11 cellular contexts compared by ENCODE assay signal in the genomic region with DNA sequence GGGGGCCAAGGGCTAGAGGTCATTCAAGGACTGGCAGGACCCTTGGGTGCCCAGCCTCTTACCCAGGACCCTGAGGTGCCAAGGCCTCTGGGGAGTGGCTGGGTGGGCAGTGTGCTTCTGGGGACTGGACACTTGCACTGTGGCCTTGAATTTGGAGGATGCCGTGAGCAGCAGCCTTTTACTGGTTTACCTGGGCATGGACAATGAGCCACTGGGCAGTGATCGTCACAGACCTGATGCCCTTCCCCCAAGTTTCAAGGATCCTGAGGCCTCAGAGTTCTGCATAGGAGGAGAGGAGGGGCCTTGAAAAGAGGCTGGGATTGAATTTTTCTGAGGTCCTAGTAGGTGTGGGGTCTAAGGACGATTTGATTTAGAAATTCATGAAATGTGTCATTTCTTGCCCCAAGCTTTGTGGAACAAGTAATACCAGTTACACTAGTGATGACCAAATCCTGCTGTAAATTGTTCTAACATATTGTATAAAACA.
DNase-seq lines count a peak whose midpoint lies in the region; ATAC-seq, FAIRE-seq and TF ChIP-seq lines count a peak whose summit lies in the region.
"Had no signal": no experiment of that assay in that cellular context is flagged by ENCODE, and none has a peak within 500 bp of the region (broad histone marks: within the 10 kb centered on the region; RNA-seq: fewer than 3 reads in every experiment).

No MANE protein-coding gene starts in this region.

- H3K36me3 ChIP-seq in GM23338 (ENCODE audit: insufficient read depth) = no peaks in the 10 kb centered on the region

- H3K36me3 Mint-ChIP-seq in GM23338 (ENCODE audit: low read depth) = no peaks in the 10 kb centered on the region
- H3K36me3 Mint-ChIP-seq: activated naive CD8-positive, alpha-beta T cell; natural killer cell treated with Interleukin-12 subunit alpha and Interleukin-12 subunit beta and Interleukin-15 and Interleukin-18, amount 100 ng/mL, for 72 hours had no signal

- no peaks in the 10 kb centered on the region for H3F3A ChIP-seq in GM23338 (replicated peaks; ENCODE audit: low read depth)

- no peak overlapping the region for H3K4me3 Mint-ChIP-seq in GM23338
- H3K4me3 Mint-ChIP-seq: activated naive CD8-positive, alpha-beta T cell; natural killer cell treated with Interleukin-12 subunit alpha and Interleukin-12 subunit beta and Interleukin-15 and Interleukin-18, amount 100 ng/mL, for 72 hours had no signal

- intact Hi-C loops in sciatic nerve (cut with DNase I) = no loop called here

- no peak overlapping the region for H3K4me3 ChIP-seq in GM23338

- H3K79me2 ChIP-seq in GM23338 (replicated peaks; ENCODE audit: insufficient read depth) = no peaks in the 10 kb centered on the region

- H3K9me3 Mint-ChIP-seq in GM23338 = no peaks in the 10 kb centered on the region
- H3K9me3 Mint-ChIP-seq: natural killer cell treated with Interleukin-12 subunit alpha and Interleukin-12 subunit beta and Interleukin-15 and Interleukin-18, amount 100 ng/mL, for 72 hours had no signal

- H3K4me1 Mint-ChIP-seq in GM23338 = peaks cover 40% of the 10 kb centered on the region

- peak overlapping the region; percentile 85 for H3K27ac Mint-ChIP-seq in GM23338
- H3K27ac Mint-ChIP-seq: activated naive CD8-positive, alpha-beta T cell; natural killer cell treated with Interleukin-12 subunit alpha and Interleukin-12 subunit beta and Interleukin-15 and Interleukin-18, amount 100 ng/mL, for 72 hours had no signal

- ATAC-seq in GM23338 (peak; percentile 52), SK-N-SH treated with all-trans-retinoic acid at 6 μM for 48 hours (peak; percentile 7), foreskin keratinocyte (peak; percentile 67), sciatic nerve (peak; percentile 11)
- ATAC-seq: natural killer cell treated with Interleukin-12 subunit alpha and Interleukin-12 subunit beta and Interleukin-15 and Interleukin-18, amount 100 ng/mL, for 72 hours had no signal

- peaks cover 5% of the 10 kb centered on the region for H3K27me3 Mint-ChIP-seq in GM23338 (ENCODE audit: insufficient read depth, low read depth, poor library complexity)

- TF ChIP-seq CTCF in GM23338 (conservative IDR thresholded peaks at IDR 0.05; ENCODE audit: low read depth in 2 of 2) (no peak), foreskin keratinocyte (conservative IDR thresholded peaks at IDR 0.05) (no peak)

- no peak for DNase-seq in GM23338 (ENCODE audit: low spot score)
- DNase-seq in foreskin keratinocyte = peak; percentile 91 to 93
- DNase-seq in sciatic nerve (ENCODE audit: low spot score) = no peak
- DNase-seq in frontal cortex (ENCODE audit: low spot score in 2 of 2) = no peak
- DNase-seq in NCI-H1417 treated with DMSO at 0.1 percent for 48 hours (lab: John Stamatoyannopoulos, UW) = no peak
- DNase-seq in NCI-H187 treated with DMSO at 0.1 percent for 48 hours (lab: John Stamatoyannopoulos, UW) = no peak
- DNase-seq in stimulated activated CD4-positive, alpha-beta T cell treated with anti-CD3 and anti-CD28 coated beads, Interleukin-15, amount 100 ng/mL, for 24 hours = no peak
- DNase-seq: activated CD4-positive, alpha-beta T cell treated with anti-CD3 and anti-CD28 coated beads for 4 hours had no signal

- H2AFZ ChIP-seq in GM23338 = peak overlapping the region; percentile 2; the same call in 1 of the 2 replicates

- H3K27me3 ChIP-seq in GM23338 (ENCODE audit: insufficient read depth) (no peaks in the 10 kb centered on the region), foreskin keratinocyte (no peaks in the 10 kb centered on the region)

- H3K4me1 ChIP-seq in GM23338 (ENCODE audit: insufficient read depth) (peaks cover 24% of the 10 kb centered on the region), foreskin keratinocyte (peaks cover 29% of the 10 kb centered on the region)

- 0 out of 2 replicates have a peak overlapping the region, but pooled peaks have one; percentile 34 for H3K4me2 ChIP-seq in GM23338

- H4K20me1 ChIP-seq in GM23338 (replicated peaks; ENCODE audit: insufficient read depth) = no peaks in the 10 kb centered on the region

- H3K9me2 ChIP-seq in GM23338 (ENCODE audit: insufficient read depth) = no peaks in the 10 kb centered on the region

- peak overlapping the region; percentile 47; the same call in 1 of the 2 replicates for H3K27ac ChIP-seq in GM23338 (ENCODE audit: low read depth)
- H3K27ac ChIP-seq in foreskin keratinocyte = peak overlapping the region; percentile 97

- FAIRE-seq in frontal cortex (lab: Jason Lieb, UNC) = no peak

TF ChIP-seq in GM23338, 12 proteins besides CTCF, POLR2A, EP300 and RAD21 (continues in another document):
- TF ChIP-seq EZH2 (IDR thresholded peaks at IDR 0.05; ENCODE audit: low read depth, unreplicated experiment) = no peak
- no peak for TF ChIP-seq POLR2AphosphoS5 (IDR thresholded peaks at IDR 0.05; ENCODE audit: low read depth)
- TF ChIP-seq, protein P1, sequence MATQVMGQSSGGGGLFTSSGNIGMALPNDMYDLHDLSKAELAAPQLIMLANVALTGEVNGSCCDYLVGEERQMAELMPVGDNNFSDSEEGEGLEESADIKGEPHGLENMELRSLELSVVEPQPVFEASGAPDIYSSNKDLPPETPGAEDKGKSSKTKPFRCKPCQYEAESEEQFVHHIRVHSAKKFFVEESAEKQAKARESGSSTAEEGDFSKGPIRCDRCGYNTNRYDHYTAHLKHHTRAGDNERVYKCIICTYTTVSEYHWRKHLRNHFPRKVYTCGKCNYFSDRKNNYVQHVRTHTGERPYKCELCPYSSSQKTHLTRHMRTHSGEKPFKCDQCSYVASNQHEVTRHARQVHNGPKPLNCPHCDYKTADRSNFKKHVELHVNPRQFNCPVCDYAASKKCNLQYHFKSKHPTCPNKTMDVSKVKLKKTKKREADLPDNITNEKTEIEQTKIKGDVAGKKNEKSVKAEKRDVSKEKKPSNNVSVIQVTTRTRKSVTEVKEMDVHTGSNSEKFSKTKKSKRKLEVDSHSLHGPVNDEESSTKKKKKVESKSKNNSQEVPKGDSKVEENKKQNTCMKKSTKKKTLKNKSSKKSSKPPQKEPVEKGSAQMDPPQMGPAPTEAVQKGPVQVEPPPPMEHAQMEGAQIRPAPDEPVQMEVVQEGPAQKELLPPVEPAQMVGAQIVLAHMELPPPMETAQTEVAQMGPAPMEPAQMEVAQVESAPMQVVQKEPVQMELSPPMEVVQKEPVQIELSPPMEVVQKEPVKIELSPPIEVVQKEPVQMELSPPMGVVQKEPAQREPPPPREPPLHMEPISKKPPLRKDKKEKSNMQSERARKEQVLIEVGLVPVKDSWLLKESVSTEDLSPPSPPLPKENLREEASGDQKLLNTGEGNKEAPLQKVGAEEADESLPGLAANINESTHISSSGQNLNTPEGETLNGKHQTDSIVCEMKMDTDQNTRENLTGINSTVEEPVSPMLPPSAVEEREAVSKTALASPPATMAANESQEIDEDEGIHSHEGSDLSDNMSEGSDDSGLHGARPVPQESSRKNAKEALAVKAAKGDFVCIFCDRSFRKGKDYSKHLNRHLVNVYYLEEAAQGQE (IDR thresholded peaks at IDR 0.05; ENCODE audit: unreplicated experiment) = no peak
- no peak for TF ChIP-seq ZNF114 (CRISPR knock-in tag; IDR thresholded peaks at IDR 0.05)
- TF ChIP-seq EZH2phosphoT487 (IDR thresholded peaks at IDR 0.05; ENCODE audit: unreplicated experiment) = no peak

TF ChIP-seq in SK-N-SH treated with all-trans-retinoic acid at 6 μM for 48 hours, 23 proteins besides CTCF, POLR2A, EP300 and RAD21:
- TF ChIP-seq ZFP3 (CRISPR knock-in tag; IDR thresholded peaks at IDR 0.05) = 0 out of 2 replicates have a peak, but pooled peaks have one; percentile 23
- TF ChIP-seq ZNF565 (CRISPR knock-in tag; conservative IDR thresholded peaks at IDR 0.05; ENCODE audit: low read depth) = no peak
- TF ChIP-seq, protein P2, sequence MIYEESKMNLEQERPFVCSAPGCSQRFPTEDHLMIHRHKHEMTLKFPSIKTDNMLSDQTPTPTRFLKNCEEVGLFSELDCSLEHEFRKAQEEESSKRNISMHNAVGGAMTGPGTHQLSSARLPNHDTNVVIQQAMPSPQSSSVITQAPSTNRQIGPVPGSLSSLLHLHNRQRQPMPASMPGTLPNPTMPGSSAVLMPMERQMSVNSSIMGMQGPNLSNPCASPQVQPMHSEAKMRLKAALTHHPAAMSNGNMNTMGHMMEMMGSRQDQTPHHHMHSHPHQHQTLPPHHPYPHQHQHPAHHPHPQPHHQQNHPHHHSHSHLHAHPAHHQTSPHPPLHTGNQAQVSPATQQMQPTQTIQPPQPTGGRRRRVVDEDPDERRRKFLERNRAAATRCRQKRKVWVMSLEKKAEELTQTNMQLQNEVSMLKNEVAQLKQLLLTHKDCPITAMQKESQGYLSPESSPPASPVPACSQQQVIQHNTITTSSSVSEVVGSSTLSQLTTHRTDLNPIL (CRISPR knock-in tag; IDR thresholded peaks at IDR 0.05; ENCODE audit: low read depth) = 0 out of 2 replicates have a peak, but pooled peaks have one; percentile 5
- TF ChIP-seq ISL1 (CRISPR knock-in tag; IDR thresholded peaks at IDR 0.05) = no peak
- TF ChIP-seq, protein P3, sequence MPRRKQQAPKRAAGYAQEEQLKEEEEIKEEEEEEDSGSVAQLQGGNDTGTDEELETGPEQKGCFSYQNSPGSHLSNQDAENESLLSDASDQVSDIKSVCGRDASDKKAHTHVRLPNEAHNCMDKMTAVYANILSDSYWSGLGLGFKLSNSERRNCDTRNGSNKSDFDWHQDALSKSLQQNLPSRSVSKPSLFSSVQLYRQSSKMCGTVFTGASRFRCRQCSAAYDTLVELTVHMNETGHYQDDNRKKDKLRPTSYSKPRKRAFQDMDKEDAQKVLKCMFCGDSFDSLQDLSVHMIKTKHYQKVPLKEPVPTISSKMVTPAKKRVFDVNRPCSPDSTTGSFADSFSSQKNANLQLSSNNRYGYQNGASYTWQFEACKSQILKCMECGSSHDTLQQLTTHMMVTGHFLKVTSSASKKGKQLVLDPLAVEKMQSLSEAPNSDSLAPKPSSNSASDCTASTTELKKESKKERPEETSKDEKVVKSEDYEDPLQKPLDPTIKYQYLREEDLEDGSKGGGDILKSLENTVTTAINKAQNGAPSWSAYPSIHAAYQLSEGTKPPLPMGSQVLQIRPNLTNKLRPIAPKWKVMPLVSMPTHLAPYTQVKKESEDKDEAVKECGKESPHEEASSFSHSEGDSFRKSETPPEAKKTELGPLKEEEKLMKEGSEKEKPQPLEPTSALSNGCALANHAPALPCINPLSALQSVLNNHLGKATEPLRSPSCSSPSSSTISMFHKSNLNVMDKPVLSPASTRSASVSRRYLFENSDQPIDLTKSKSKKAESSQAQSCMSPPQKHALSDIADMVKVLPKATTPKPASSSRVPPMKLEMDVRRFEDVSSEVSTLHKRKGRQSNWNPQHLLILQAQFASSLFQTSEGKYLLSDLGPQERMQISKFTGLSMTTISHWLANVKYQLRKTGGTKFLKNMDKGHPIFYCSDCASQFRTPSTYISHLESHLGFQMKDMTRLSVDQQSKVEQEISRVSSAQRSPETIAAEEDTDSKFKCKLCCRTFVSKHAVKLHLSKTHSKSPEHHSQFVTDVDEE (CRISPR knock-in tag; IDR thresholded peaks at IDR 0.05) = no peak
- no peak for TF ChIP-seq ZFP30 (CRISPR knock-in tag; IDR thresholded peaks at IDR 0.05)
- TF ChIP-seq ZNF8 (CRISPR knock-in tag; IDR thresholded peaks at IDR 0.05) = no peak
- TF ChIP-seq SNAI2 (CRISPR knock-in tag; IDR thresholded peaks at IDR 0.05) = no peak

Comparison
In these comparisons a context has a peak if more than half of its experiments do, and no peak if none do; other contexts are left out.
1. ATAC-seq: peak in every context shown above with its lines; median percentile 67 in foreskin keratinocyte; 52 in GM23338; 11 in sciatic nerve; 7 in SK-N-SH treated with all-trans-retinoic acid at 6 μM for 48 hours.
2. DNase-seq: peak in foreskin keratinocyte (2 of 2); none in GM23338 (single experiment), sciatic nerve (single experiment), frontal cortex (0 of 2), NCI-H1417 treated with DMSO at 0.1 percent for 48 hours (single experiment), NCI-H187 treated with DMSO at 0.1 percent for 48 hours (single experiment) and stimulated activated CD4-positive, alpha-beta T cell treated with anti-CD3 and anti-CD28 coated beads, Interleukin-15, amount 100 ng/mL, for 24 hours (single experiment).